10 cellular contexts compared by ENCODE assay signal in the genomic region with DNA sequence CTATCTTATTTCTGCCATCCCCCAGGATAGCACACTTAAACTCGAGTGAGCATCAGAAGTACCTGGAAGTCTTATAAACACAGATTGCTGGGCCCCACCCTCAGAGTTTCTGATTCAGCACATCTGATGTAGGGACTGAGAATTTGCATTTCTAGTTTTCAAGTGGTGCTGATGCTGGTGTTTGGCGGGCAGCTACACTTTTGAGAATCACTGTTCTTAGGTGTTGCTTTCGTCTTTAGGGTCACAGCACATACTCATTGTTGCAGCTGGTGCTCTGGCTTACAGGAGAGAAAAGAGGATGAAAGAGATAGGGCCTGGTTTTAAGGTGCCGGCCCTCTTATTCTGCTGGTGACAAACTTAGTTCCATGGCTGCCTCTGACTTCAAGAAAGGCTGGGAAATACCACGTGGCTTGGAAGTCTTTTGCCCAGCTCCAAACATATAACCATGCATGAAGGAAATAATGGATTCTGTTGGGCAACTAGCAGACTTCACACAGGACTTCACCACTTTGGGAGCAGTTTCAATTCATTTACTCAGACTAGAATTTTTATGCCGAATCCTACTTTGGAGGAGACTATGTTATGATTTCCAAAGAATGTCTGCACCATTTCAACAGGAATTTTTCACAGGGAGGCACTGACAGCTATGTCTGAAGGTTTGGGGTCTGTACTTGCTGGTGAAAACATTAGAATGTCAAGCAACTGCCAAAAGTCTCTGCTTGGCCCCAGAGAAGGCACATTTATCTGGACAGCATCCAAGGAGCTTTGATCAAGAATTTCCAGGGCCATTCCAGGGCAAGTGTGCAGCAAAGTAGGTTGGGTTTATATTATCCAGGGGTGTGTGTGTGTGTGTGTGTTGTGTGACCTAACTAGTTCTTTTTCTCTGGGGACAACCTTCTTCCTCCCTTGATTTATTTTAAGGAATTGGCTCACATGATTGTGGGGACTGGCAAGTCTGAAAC. TPM values are rescaled to one million over a fixed set of nuclear protein-coding genes. Genes with fewer than 3 reads are reported as not detected.
DNase-seq lines count a peak whose midpoint lies in the region; ATAC-seq, FAIRE-seq and TF ChIP-seq lines count a peak whose summit lies in the region.
"Had no signal": no experiment of that assay in that cellular context is flagged by ENCODE, and none has a peak within 500 bp of the region (broad histone marks: within the 10 kb centered on the region; RNA-seq: fewer than 3 reads in every experiment).

No MANE protein-coding gene starts in this region.

- H3K27ac ChIP-seq in K562 (ENCODE audit: extremely low read depth, low read depth, low read length) (no peak overlapping the region), spleen (peak overlapping the region in 3 of 8 donors; percentile 13 to 38 (median 23))
- H3K27ac ChIP-seq: dorsolateral prefrontal cortex had no signal

- H3K9me1 ChIP-seq in K562 (ENCODE audit: control insufficient read depth, insufficient read depth, low read length): no peaks in the 10 kb centered on the region

- H3K4me1 ChIP-seq in K562 (replicated peaks in 1 of 2; ENCODE audit: control insufficient read depth in 2 of 2, insufficient read depth in 2 of 2, low read length in 2 of 2): peaks cover 20 to 49% of the 10 kb centered on the region in 2 experiments
- H3K4me1 ChIP-seq in spleen: peaks cover 0 to 17% (median 0%) of the 10 kb centered on the region in 6 donors

- H3K9me3 ChIP-seq in K562 (replicated peaks; ENCODE audit: control insufficient read depth, insufficient read depth, low read depth, low read length): no peaks in the 10 kb centered on the region
- no peaks in the 10 kb centered on the region for H3K9me3 ChIP-seq in spleen

- no peaks in the 10 kb centered on the region for H3K79me2 ChIP-seq in K562 (ENCODE audit: control insufficient read depth, insufficient read depth, low read length)

- WGBS in K562 (ENCODE audit: insufficient coverage, low coverage, missing lambda C conversion rate): 60% methylated on average over 6 of the region's 6 CpGs
- WGBS in spleen, 5 donors: 63 to 84% (median 74%) methylated on average over 6 of the region's 6 CpGs

- no peaks in the 10 kb centered on the region for H3K4me1 Mint-ChIP-seq in nephron progenitor cell

- peak overlapping the region; percentile 8 for H3K27ac Mint-ChIP-seq in nephron progenitor cell

- no TSS peak for BruUV-seq in K562 (replicated peaks; lab: Mats Ljungman, UMichigan)

- no peak overlapping the region for H3K9ac ChIP-seq in K562 (ENCODE audit: insufficient read depth in 1 of 2, low read depth in 2 of 2, low read length in 2 of 2)

- no peaks in the 10 kb centered on the region for H4K20me1 ChIP-seq in K562 (replicated peaks; ENCODE audit: control insufficient read depth, insufficient read depth, low read length)

- TF ChIP-seq RAD21 in K562 (CRISPR knock-in tag; conservative IDR thresholded peaks at IDR 0.05 in 1 of 2, IDR thresholded peaks at IDR 0.05 in 1 of 2): no peak

- POLR2A ChIA-PET in K562 (lab: Yijun Ruan, JAX): interaction anchor here (0.6 to 1.1 kb wide), 3 partner anchors 9 to 177 kb away, joined by 3 read pairs; no protein-coding TSS in a partner anchor

- H3K4me2 ChIP-seq in K562 (ENCODE audit: insufficient read depth, low read length): no peak overlapping the region

- H2AFZ ChIP-seq in K562 (ENCODE audit: low read depth, low read length): no peak overlapping the region

- FAIRE-seq in K562 (lab: Jason Lieb, UNC): no peak

- intact Hi-C loops in K562 (cut with micrococcal nuclease) (loop anchor here (5.0 kb wide), 1 partner anchor 133 kb away; no protein-coding TSS in a partner anchor), spleen (cut with DNase I; ENCODE audit: low total_unique reads) (no loop called here)

- H3K36me3 Mint-ChIP-seq in nephron progenitor cell (ENCODE audit: low read depth): peaks cover 20% of the 10 kb centered on the region

- H3K4me3 Mint-ChIP-seq in nephron progenitor cell: no peak overlapping the region

- TF ChIP-seq POLR2A in K562 (conservative IDR thresholded peaks at IDR 0.05) (no peak), spleen (IDR thresholded peaks at IDR 0.05) (no peak)

- H3K27me3 ChIP-seq in K562 (ENCODE audit: control insufficient read depth in 2 of 2, insufficient read depth in 2 of 2, low read length in 2 of 2) (no peaks in the 10 kb centered on the region), spleen (replicated peaks in 1 of 7) (peaks cover 0 to 18% (median 0%) of the 10 kb centered on the region in 7 donors)

- CTCF ChIA-PET in K562 (lab: Yijun Ruan, JAX; ENCODE audit: low intra/inter-chr PET ratio): no interaction called here

- TF ChIP-seq CTCF in K562 (IDR thresholded peaks at IDR 0.05 in 2 of 3, conservative IDR thresholded peaks at IDR 0.05 in 1 of 3; ENCODE audit: insufficient read depth in 2 of 3, low read depth in 1 of 3, low read length in 3 of 3) (no peak), nephron progenitor cell (IDR thresholded peaks at IDR 0.05) (no peak), spleen (IDR thresholded peaks at IDR 0.05 in 8 of 11, conservative IDR thresholded peaks at IDR 0.05 in 3 of 11) (no peak)

- peaks cover 17% of the 10 kb centered on the region for H3K27me3 Mint-ChIP-seq in nephron progenitor cell (ENCODE audit: low read depth, poor library complexity)

- no peak for TF ChIP-seq EP300 in K562 (IDR thresholded peaks at IDR 0.05; ENCODE audit: low read length)

- peak; percentile 93 for ATAC-seq in GM18870 (IDR thresholded peaks at IDR 0.05; ENCODE audit: unreplicated experiment)
- peak; percentile 87 for ATAC-seq in HG02884 (IDR thresholded peaks at IDR 0.05; ENCODE audit: unreplicated experiment)
- no peak for ATAC-seq in K562
- ATAC-seq in HG03135 (IDR thresholded peaks at IDR 0.05; ENCODE audit: unreplicated experiment): no peak

- H3K36me3 ChIP-seq in K562 (ENCODE audit: control insufficient read depth, insufficient read depth, low read length) (no peaks in the 10 kb centered on the region), spleen (no peaks in the 10 kb centered on the region)

- no peak for DNase-seq in K562 (ENCODE audit: extremely low read depth in 1 of 4, low spot score in 3 of 4)
- DNase-seq in nephron progenitor cell: no peak
- no peak for DNase-seq in SW480 (ENCODE audit: low spot score)
- DNase-seq in ecto neural progenitor cell (ENCODE audit: low spot score): no peak
- no peak for DNase-seq in spleen
- DNase-seq: dorsolateral prefrontal cortex had no signal

- H3K9me3 Mint-ChIP-seq in nephron progenitor cell: peaks cover 11% of the 10 kb centered on the region

- H3K4me3 ChIP-seq in K562 (no peak overlapping the region), spleen (no peak overlapping the region)
- H3K4me3 ChIP-seq: dorsolateral prefrontal cortex had no signal

- in situ Hi-C loops in K562 (cut with MboI): no loop called here

TF ChIP-seq in K562, 482 proteins besides CTCF, POLR2A, EP300 and RAD21 (continues in another document):
- no peak for TF ChIP-seq KLF16 (IDR thresholded peaks at IDR 0.05)
- no peak for TF ChIP-seq ARNT (IDR thresholded peaks at IDR 0.05)

RNA-seq across cellular contexts. Expression of gene MINDY4, which starts 6.9 kb away (rescaled TPM):
- total RNA-seq in K562 (2011; cell fraction: chromatin; rRNA removed; ENCODE audit: low replicate concordance): 30.4 and 31.9 TPM in 2 replicates
- total RNA-seq in K562 (2011; cell fraction: nucleolus; rRNA removed): 15.9 and 17.5 TPM in 2 replicates
- total RNA-seq in K562 (2011; cell fraction: nucleoplasm; rRNA removed): 20.6 and 29.6 TPM in 2 replicates
- total RNA-seq in K562 (2014; rRNA removed): 11.0 and 13.0 TPM in 2 replicates
- 9.9 and 11.9 TPM in 2 replicates for total RNA-seq in K562 (2014; rRNA removed; fragmentation: Illumina TruSeq; extraction: Trizol)
- 14.1 and 14.4 TPM in 2 replicates for total RNA-seq in K562 (2015; rRNA removed; fragmentation: Illumina TruSeq; extraction: Trizol)
- 12.6 and 13.1 TPM in 2 replicates for total RNA-seq in K562 (2021)
- 4.9 and 8.1 TPM in 2 replicates for polyA plus RNA-seq in K562 (2011; rRNA removed)
- polyA plus RNA-seq in K562 (2011; cell fraction: cytosol; rRNA removed): 3.5 and 6.6 TPM in 2 replicates
- polyA plus RNA-seq in K562 (2011; cell fraction: nucleus; rRNA removed): 14.3 and 27.5 TPM in 2 replicates
- polyA plus RNA-seq in K562 (2012): 8.7 and 10.6 TPM in 2 replicates
- 13.6 and 16.7 TPM in 2 replicates for polyA plus RNA-seq in K562 (2014; fragmentation: Illumina TruSeq; extraction: Trizol)
- 1 to 10 TPM; 2.1 to 2.3 TPM for polyA plus RNA-seq in K562 (2014; fragmentation: Nextera tagmentation; extraction: Ambion mirVana)
- 9.7 and 10.0 TPM in 2 replicates for polyA plus RNA-seq in K562 (2014; rRNA removed)
- polyA minus RNA-seq in K562 (2011; rRNA and poly(A)+ RNA removed): 8.8 and 10.5 TPM in 2 replicates
- polyA minus RNA-seq in K562 (2011; cell fraction: cytosol; rRNA and poly(A)+ RNA removed): 4.8 and 6.0 TPM in 2 replicates
- polyA minus RNA-seq in K562 (2011; cell fraction: nucleus; rRNA and poly(A)+ RNA removed): 21.9 and 22.3 TPM in 2 replicates
- 1 to 10 TPM; 1.8 to 7.0 (median 3.7) TPM for total RNA-seq in spleen
- polyA plus RNA-seq in spleen: 1 to 10 TPM in 1 of 3 donors, under 1 TPM in 2; 0.63 to 1.2 (median 0.83) TPM

RNA-seq across cellular contexts. Expression of gene INMT, which starts 12.4 kb away (rescaled TPM):
- not detected in 2 replicates for total RNA-seq in K562 (2011; cell fraction: chromatin; rRNA removed; ENCODE audit: low replicate concordance)
- total RNA-seq in K562 (2011; cell fraction: nucleolus; rRNA removed): not detected in 2 replicates
- not detected in 2 replicates for total RNA-seq in K562 (2011; cell fraction: nucleoplasm; rRNA removed)
- not detected in 2 replicates for total RNA-seq in K562 (2014; rRNA removed)
- total RNA-seq in K562 (2014; rRNA removed; fragmentation: Illumina TruSeq; extraction: Trizol): not detected in 2 replicates
- 0.04 TPM in 1 of 2 replicates, not detected in the other for total RNA-seq in K562 (2015; rRNA removed; fragmentation: Illumina TruSeq; extraction: Trizol)
- total RNA-seq in K562 (2021): 0.11 and 0.27 TPM in 2 replicates
- polyA plus RNA-seq in K562 (2011; rRNA removed): not detected in 2 replicates
- not detected in 2 replicates for polyA plus RNA-seq in K562 (2011; cell fraction: cytosol; rRNA removed)
- polyA plus RNA-seq in K562 (2011; cell fraction: nucleus; rRNA removed): not detected in 2 replicates
- 0.05 TPM in 1 of 2 replicates, not detected in the other for polyA plus RNA-seq in K562 (2012)
- polyA plus RNA-seq in K562 (2014; fragmentation: Illumina TruSeq; extraction: Trizol): not detected in 2 replicates
- not detected for polyA plus RNA-seq in K562 (2014; fragmentation: Nextera tagmentation; extraction: Ambion mirVana)
- polyA plus RNA-seq in K562 (2014; rRNA removed): not detected in 2 replicates
- polyA minus RNA-seq in K562 (2011; rRNA and poly(A)+ RNA removed): not detected in 2 replicates
- polyA minus RNA-seq in K562 (2011; cell fraction: cytosol; rRNA and poly(A)+ RNA removed): not detected in 2 replicates
- not detected in 2 replicates for polyA minus RNA-seq in K562 (2011; cell fraction: nucleus; rRNA and poly(A)+ RNA removed)
- total RNA-seq in spleen: 10 to 100 TPM in 6 of 7 donors, 1 to 10 TPM in 1; 8.8 to 40.3 (median 20.0) TPM
- polyA plus RNA-seq in spleen: 10 to 100 TPM in 1 of 3 donors, 1 to 10 TPM in 2; 3.2 to 15.6 (median 7.8) TPM
- total RNA-seq: pulmonary artery endothelial cell had no signal

Comparison
In these comparisons a context has a peak if more than half of its experiments do, and no peak if none do; other contexts are left out.
1. ATAC-seq: peak in GM18870 (single experiment) and HG02884 (single experiment); none in K562 (single experiment) and HG03135 (single experiment).
2. RNA of gene INMT, which starts 12.4 kb away (total RNA-seq): 8.8 to 40.3 TPM in spleen; 0.04 to 0.27 TPM in K562; every median in the first group is over 4 times any median in the second.